In the genomic region with DNA sequence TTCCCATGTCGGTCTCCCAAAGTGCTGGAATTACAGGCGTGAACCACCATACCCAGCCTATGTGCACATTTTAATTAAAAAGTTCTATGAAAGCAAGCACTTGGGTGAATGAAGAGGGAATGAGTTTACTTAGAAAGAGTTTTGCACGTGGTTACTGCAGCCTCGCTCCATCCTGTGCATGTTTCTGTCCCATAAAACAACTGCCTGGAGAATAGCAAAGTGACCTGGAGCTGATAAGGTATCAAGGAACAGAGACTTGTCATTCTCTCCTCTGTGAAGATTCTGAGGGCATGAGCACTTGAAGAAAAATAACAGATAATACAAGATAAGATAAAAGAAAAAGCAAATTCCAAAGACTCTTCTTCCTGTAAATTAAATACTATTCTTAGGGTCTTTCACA, we compare ENCODE assay signal across 19 cellular contexts.
"Had no signal": no experiment of that assay in that cellular context is flagged by ENCODE, and none has a peak within 500 bp of the region (broad histone marks: within the 10 kb centered on the region; RNA-seq: fewer than 3 reads in every experiment).

No MANE protein-coding gene starts in this region.

- H3K27me3 ChIP-seq: esophagus squamous epithelium, neural progenitor cell, sigmoid colon, testis, upper lobe of left lung had no signal

- H3K27ac ChIP-seq: esophagus squamous epithelium, lower lobe of right lung, neural progenitor cell, psoas muscle, sigmoid colon, spleen, testis, tibial artery, upper lobe of left lung had no signal

- H3K4me3 ChIP-seq: esophagus squamous epithelium, lower lobe of right lung, neural progenitor cell, psoas muscle, sigmoid colon, spleen, testis, tibial artery, upper lobe of left lung had no signal

- H3K9ac ChIP-seq: neural progenitor cell had no signal

- H3K4me1 ChIP-seq: esophagus squamous epithelium, lower lobe of right lung, neural progenitor cell, psoas muscle, spleen, tibial artery, upper lobe of left lung had no signal

- H3K36me3 ChIP-seq: esophagus squamous epithelium, lower lobe of right lung, neural progenitor cell, sigmoid colon, spleen, tibial artery, upper lobe of left lung had no signal

- H2AFZ ChIP-seq: neural progenitor cell had no signal

- H3K9me3 ChIP-seq: esophagus squamous epithelium, lower lobe of right lung, psoas muscle, sigmoid colon, spleen, testis, tibial artery, upper lobe of left lung had no signal

- ATAC-seq: effector memory CD8-positive, alpha-beta T cell; left ventricle myocardium superior; lower lobe of right lung; naive thymus-derived CD4-positive, alpha-beta T cell; psoas muscle; right cardiac atrium; stimulated activated memory B cell treated with anti-CD40 and anti-IgM and Interleukin-4, amounts not matched to agents 10 μg/mL and 1 μg/mL and 100 μg/mL, for 72 hours; stimulated activated naive CD8-positive, alpha-beta T cell treated with anti-CD3 and anti-CD28 coated beads, Interleukin-15, Interleukin-2, amounts not matched to agents 100 U/mL and 50 U/mL, for 24 hours had no signal

- DNase-seq: cortex of kidney; effector memory CD8-positive, alpha-beta T cell; esophagus squamous epithelium; left ventricle myocardium superior; lower lobe of right lung; midbrain; naive thymus-derived CD4-positive, alpha-beta T cell; psoas muscle; right cardiac atrium; sigmoid colon; spleen; stimulated activated CD4-positive, alpha-beta T cell treated with anti-CD3 and anti-CD28 coated beads, Interleukin-4, amount 100 ng/mL, for 4 hours; stimulated activated naive CD8-positive, alpha-beta T cell treated with anti-CD3 and anti-CD28 coated beads, Interleukin-15, Interleukin-2, amounts not matched to agents 100 U/mL and 50 U/mL, for 24 hours; substantia nigra; testis; tibial artery; upper lobe of left lung had no signal

- H3K4me2 ChIP-seq: neural progenitor cell had no signal
